In genomic region chr2:26765475-26766200, GRCh38 we compare ENCODE assay signal across 8 cellular contexts. TPM values are rescaled to one million over a fixed set of nuclear protein-coding genes. Genes with fewer than 3 reads are reported as not detected.
DNase-seq lines count a peak whose midpoint lies in the region; ATAC-seq and TF ChIP-seq lines count a peak whose summit lies in the region.

No MANE protein-coding gene starts in this region.

- CTCF ChIA-PET in activated CD8-positive, alpha-beta memory T cell treated with anti-CD3 and anti-CD28 coated beads, Interleukin-2, amount 10 ng/mL, durations not matched to agents 7 days and 5 days (lab: Charles Lee): interaction anchor here (1.1 to 1.4 kb wide), 2 partner anchors 8 to 9 kb away, joined by 3 to 4 read pairs; no protein-coding TSS in a partner anchor

- no peaks in the 10 kb centered on the region for H3K9me3 ChIP-seq in subcutaneous abdominal adipose tissue (ENCODE audit: control insufficient read depth in 5 of 5, low read length in 5 of 5)
- no peaks in the 10 kb centered on the region for H3K9me3 ChIP-seq in ovary

- H3K4me1 ChIP-seq in subcutaneous abdominal adipose tissue (ENCODE audit: control insufficient read depth in 5 of 5, insufficient read depth in 5 of 5, low read length in 5 of 5): peaks cover 13 to 73% (median 62%) of the 10 kb centered on the region in 5 donors
- H3K4me1 ChIP-seq in ovary (ENCODE audit: insufficient read depth): peaks cover 10% of the 10 kb centered on the region

- H3K4me3 Mint-ChIP-seq in activated CD8-positive, alpha-beta memory T cell treated with anti-CD3 and anti-CD28 coated beads, Interleukin-2, amount 10 ng/mL, durations not matched to agents 7 days and 5 days: peak overlapping the region; percentile 92
- H3K4me3 Mint-ChIP-seq in activated T-helper 2 cell treated with anti-CD3 and anti-CD28 coated beads, Interferon-gamma antibody, Interleukin-2, Interleukin-4, amounts not matched to agents 10 μg/mL and 5 μg/mL and 100 μg/mL, durations not matched to agents 14 hours and 24 hours and 36 hours (ENCODE audit: low read depth): peak overlapping the region; percentile 90

- TF ChIP-seq CTCF in kidney epithelial cell (IDR thresholded peaks at IDR 0.05; ENCODE audit: insufficient read depth, low read length, poor library complexity, severe bottlenecking) (no peak), omental fat pad (IDR thresholded peaks at IDR 0.05) (no peak), ovary (IDR thresholded peaks at IDR 0.05) (no peak)

- peak overlapping the region; percentile 99 for H3K4me3 ChIP-seq in kidney epithelial cell (ENCODE audit: low read depth, low read length)
- H3K4me3 ChIP-seq in subcutaneous abdominal adipose tissue (ENCODE audit: low read depth in 1 of 5, low read length in 5 of 5): peak overlapping the region; percentile 65 to 96 (median 94)
- no peak overlapping the region for H3K4me3 ChIP-seq in ovary

- peak overlapping the region; percentile 92 for H3K27ac Mint-ChIP-seq in activated CD8-positive, alpha-beta memory T cell treated with anti-CD3 and anti-CD28 coated beads, Interleukin-2, amount 10 ng/mL, durations not matched to agents 7 days and 5 days
- no peak overlapping the region for H3K27ac Mint-ChIP-seq in activated T-helper 2 cell treated with anti-CD3 and anti-CD28 coated beads, Interferon-gamma antibody, Interleukin-2, Interleukin-4, amounts not matched to agents 10 μg/mL and 5 μg/mL and 100 μg/mL, durations not matched to agents 14 hours and 24 hours and 36 hours

- no peaks in the 10 kb centered on the region for H3K27me3 ChIP-seq in kidney epithelial cell (ENCODE audit: control insufficient read depth, insufficient read depth, low read length)
- no peaks in the 10 kb centered on the region for H3K27me3 ChIP-seq in subcutaneous abdominal adipose tissue (ENCODE audit: control insufficient read depth in 5 of 5, insufficient read depth in 4 of 5, low read length in 5 of 5)
- H3K27me3 ChIP-seq in ovary: no peaks in the 10 kb centered on the region

- no peak for TF ChIP-seq EP300 in ovary (IDR thresholded peaks at IDR 0.05)

- H3K27me3 Mint-ChIP-seq in activated CD8-positive, alpha-beta memory T cell treated with anti-CD3 and anti-CD28 coated beads, Interleukin-2, amount 10 ng/mL, durations not matched to agents 7 days and 5 days: peaks cover 3% of the 10 kb centered on the region
- peaks cover 3% of the 10 kb centered on the region for H3K27me3 Mint-ChIP-seq in activated T-helper 2 cell treated with anti-CD3 and anti-CD28 coated beads, Interferon-gamma antibody, Interleukin-2, Interleukin-4, amounts not matched to agents 10 μg/mL and 5 μg/mL and 100 μg/mL, durations not matched to agents 14 hours and 24 hours and 36 hours (ENCODE audit: low read depth)

- peaks cover 52% of the 10 kb centered on the region for H3K4me1 Mint-ChIP-seq in activated CD8-positive, alpha-beta memory T cell treated with anti-CD3 and anti-CD28 coated beads, Interleukin-2, amount 10 ng/mL, durations not matched to agents 7 days and 5 days
- peaks cover 23% of the 10 kb centered on the region for H3K4me1 Mint-ChIP-seq in activated T-helper 2 cell treated with anti-CD3 and anti-CD28 coated beads, Interferon-gamma antibody, Interleukin-2, Interleukin-4, amounts not matched to agents 10 μg/mL and 5 μg/mL and 100 μg/mL, durations not matched to agents 14 hours and 24 hours and 36 hours (ENCODE audit: low read depth)

- DNase-seq in activated CD8-positive, alpha-beta memory T cell treated with anti-CD3 and anti-CD28 coated beads, Interleukin-2, amount 10 ng/mL, durations not matched to agents 7 days and 5 days: no peak
- DNase-seq in activated CD8-positive, alpha-beta memory T cell treated with anti-CD3 and anti-CD28 coated beads, Interleukin-2, amount 50 U/mL, for 48 hours: no peak
- no peak for DNase-seq in activated T-helper 2 cell treated with anti-CD3 and anti-CD28 coated beads, Interferon-gamma antibody, Interleukin-2, Interleukin-4, amounts not matched to agents 10 μg/mL and 5 μg/mL and 100 μg/mL, durations not matched to agents 14 hours and 24 hours and 36 hours (ENCODE audit: low spot score)
- DNase-seq in kidney epithelial cell (ENCODE audit: low read depth) (no peak), omental fat pad (ENCODE audit: low spot score) (no peak), ovary (no peak)

- no peaks in the 10 kb centered on the region for H3K9me3 Mint-ChIP-seq in activated CD8-positive, alpha-beta memory T cell treated with anti-CD3 and anti-CD28 coated beads, Interleukin-2, amount 10 ng/mL, durations not matched to agents 7 days and 5 days (ENCODE audit: low read depth)
- no peaks in the 10 kb centered on the region for H3K9me3 Mint-ChIP-seq in activated T-helper 2 cell treated with anti-CD3 and anti-CD28 coated beads, Interferon-gamma antibody, Interleukin-2, Interleukin-4, amounts not matched to agents 10 μg/mL and 5 μg/mL and 100 μg/mL, durations not matched to agents 14 hours and 24 hours and 36 hours

- H3K36me3 ChIP-seq in kidney epithelial cell (ENCODE audit: control insufficient read depth, insufficient read depth, low read length) (peaks cover 1% of the 10 kb centered on the region), subcutaneous abdominal adipose tissue (ENCODE audit: control insufficient read depth in 5 of 5, insufficient read depth in 5 of 5, low read length in 5 of 5) (no peaks in the 10 kb centered on the region), ovary (no peaks in the 10 kb centered on the region)

- no peak for TF ChIP-seq POLR2A in ovary (IDR thresholded peaks at IDR 0.05)

- H3K36me3 Mint-ChIP-seq in activated CD8-positive, alpha-beta memory T cell treated with anti-CD3 and anti-CD28 coated beads, Interleukin-2, amount 10 ng/mL, durations not matched to agents 7 days and 5 days: peaks cover 4% of the 10 kb centered on the region
- peaks cover 4% of the 10 kb centered on the region for H3K36me3 Mint-ChIP-seq in activated T-helper 2 cell treated with anti-CD3 and anti-CD28 coated beads, Interferon-gamma antibody, Interleukin-2, Interleukin-4, amounts not matched to agents 10 μg/mL and 5 μg/mL and 100 μg/mL, durations not matched to agents 14 hours and 24 hours and 36 hours (ENCODE audit: low read depth)

- peak overlapping the region; percentile 69 to 99 (median 98) for H3K9ac ChIP-seq in subcutaneous abdominal adipose tissue (ENCODE audit: low read length in 5 of 5)

- ATAC-seq in activated CD8-positive, alpha-beta memory T cell treated with anti-CD3 and anti-CD28 coated beads, Interleukin-2, amount 10 ng/mL, durations not matched to agents 7 days and 5 days: no peak
- ATAC-seq in omental fat pad (ENCODE audit: low FRiP score): no peak
- no peak for ATAC-seq in GM21360 (IDR thresholded peaks at IDR 0.05; ENCODE audit: unreplicated experiment)

- WGBS in ovary, 3 donors: 84 to 87% (median 85%) methylated on average over 10 of the region's 10 CpGs

- H3K27ac ChIP-seq in subcutaneous abdominal adipose tissue (ENCODE audit: low read depth, low read length): peak overlapping the region; percentile 87
- no peak overlapping the region for H3K27ac ChIP-seq in ovary

- intact Hi-C loops in activated T-helper 2 cell treated with anti-CD3 and anti-CD28 coated beads, Interferon-gamma antibody, Interleukin-2, Interleukin-4, amounts not matched to agents 10 μg/mL and 5 μg/mL and 100 μg/mL, durations not matched to agents 14 hours and 24 hours and 36 hours (cut with micrococcal nuclease): no loop called here
- intact Hi-C loops in ovary (cut with DNase I): no loop called here

RNA-seq across cellular contexts. Expression of gene SLC35F6, which starts 1.6 kb away (rescaled TPM):
- 10 to 100 TPM; 16.3 to 17.2 TPM for total RNA-seq in activated CD8-positive, alpha-beta memory T cell treated with anti-CD3 and anti-CD28 coated beads, Interleukin-2, amount 10 ng/mL, durations not matched to agents 7 days and 5 days
- 11.1 and 11.8 TPM in 2 replicates for total RNA-seq in activated T-helper 2 cell treated with anti-CD3 and anti-CD28 coated beads, Interferon-gamma antibody, Interleukin-2, Interleukin-4, amounts not matched to agents 10 μg/mL and 5 μg/mL and 100 μg/mL, durations not matched to agents 14 hours and 24 hours and 36 hours
- total RNA-seq in kidney epithelial cell: 80.5 and 83.1 TPM in 2 replicates
- 10 to 100 TPM; 43.0 to 84.9 (median 57.7) TPM for total RNA-seq in omental fat pad
- total RNA-seq in ovary: 10 to 100 TPM; 13.1 to 53.5 (median 26.8) TPM
- 10 to 100 TPM; 11.1 to 27.3 TPM for polyA plus RNA-seq in ovary

RNA-seq across cellular contexts. Expression of gene CENPA, which starts 20.2 kb away (rescaled TPM):
- 10 to 100 TPM; 51.6 to 58.7 TPM for total RNA-seq in activated CD8-positive, alpha-beta memory T cell treated with anti-CD3 and anti-CD28 coated beads, Interleukin-2, amount 10 ng/mL, durations not matched to agents 7 days and 5 days
- total RNA-seq in activated T-helper 2 cell treated with anti-CD3 and anti-CD28 coated beads, Interferon-gamma antibody, Interleukin-2, Interleukin-4, amounts not matched to agents 10 μg/mL and 5 μg/mL and 100 μg/mL, durations not matched to agents 14 hours and 24 hours and 36 hours: 24.3 and 27.3 TPM in 2 replicates
- total RNA-seq in kidney epithelial cell: 2.4 and 4.9 TPM in 2 replicates
- 1 to 10 TPM in 1 of 4 donors, under 1 TPM in 1, not detected in 2; 0.46 to 1.1 TPM for total RNA-seq in omental fat pad
- 1 to 10 TPM in 1 of 7 donors, under 1 TPM in 2, not detected in 4; 0.56 to 1.0 (median 0.87) TPM for total RNA-seq in ovary
- 1 to 10 TPM in 1 of 2 donors, under 1 TPM in 1; 0.21 to 1.4 TPM for polyA plus RNA-seq in ovary
